Comparison of ENCODE assay signal across 1 cellular context in genomic region chr12:71626098-71626497, GRCh38.
TF ChIP-seq lines count a peak whose summit lies in the region.

No MANE protein-coding gene starts in this region.

TF ChIP-seq in WTC11, 78 proteins besides CTCF, POLR2A, EP300 and RAD21 (continued from another document):
- TF ChIP-seq, protein P1, sequence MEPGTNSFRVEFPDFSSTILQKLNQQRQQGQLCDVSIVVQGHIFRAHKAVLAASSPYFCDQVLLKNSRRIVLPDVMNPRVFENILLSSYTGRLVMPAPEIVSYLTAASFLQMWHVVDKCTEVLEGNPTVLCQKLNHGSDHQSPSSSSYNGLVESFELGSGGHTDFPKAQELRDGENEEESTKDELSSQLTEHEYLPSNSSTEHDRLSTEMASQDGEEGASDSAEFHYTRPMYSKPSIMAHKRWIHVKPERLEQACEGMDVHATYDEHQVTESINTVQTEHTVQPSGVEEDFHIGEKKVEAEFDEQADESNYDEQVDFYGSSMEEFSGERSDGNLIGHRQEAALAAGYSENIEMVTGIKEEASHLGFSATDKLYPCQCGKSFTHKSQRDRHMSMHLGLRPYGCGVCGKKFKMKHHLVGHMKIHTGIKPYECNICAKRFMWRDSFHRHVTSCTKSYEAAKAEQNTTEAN (CRISPR knock-in tag; IDR thresholded peaks at IDR 0.05): no peak
- TF ChIP-seq ZBTB21 (CRISPR knock-in tag; IDR thresholded peaks at IDR 0.05; ENCODE audit: borderline replicate concordance): no peak
